In the genomic region with DNA sequence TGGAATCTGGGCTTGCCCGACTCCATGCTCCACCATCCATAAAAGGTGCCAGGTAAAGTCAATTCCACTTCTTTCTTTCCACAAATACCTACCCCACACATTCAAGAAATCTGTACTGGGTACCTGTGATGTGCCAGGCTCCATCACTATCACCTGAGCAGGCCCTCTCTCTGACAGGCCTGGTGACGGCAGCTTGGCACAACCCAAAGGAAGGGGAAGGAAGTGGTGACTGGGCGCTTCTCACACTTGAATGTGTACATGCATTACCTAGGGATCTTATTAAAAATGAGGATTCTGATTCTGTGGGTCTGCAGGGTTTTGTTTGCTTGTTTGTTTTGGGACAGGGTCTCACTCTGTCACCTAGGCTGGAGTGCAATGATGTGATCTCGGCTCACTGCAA, we compare ENCODE assay signal across 27 cellular contexts. TPM values are rescaled to one million over a fixed set of nuclear protein-coding genes. Genes with fewer than 3 reads are reported as not detected.
DNase-seq lines count a peak whose midpoint lies in the region; ATAC-seq and TF ChIP-seq lines count a peak whose summit lies in the region.
"Had no signal": no experiment of that assay in that cellular context is flagged by ENCODE, and none has a peak within 500 bp of the region (broad histone marks: within the 10 kb centered on the region; RNA-seq: fewer than 3 reads in every experiment).

No MANE protein-coding gene starts in this region.

- CTCF ChIA-PET in CD8-positive, alpha-beta T cell (lab: Charles Lee), result no interaction called here
- CTCF ChIA-PET in PC-9 (lab: Charles Lee), result no interaction called here
- CTCF ChIA-PET in SK-N-SH (lab: Yijun Ruan, JAX), result interaction anchor here (0.8 to 4.6 kb wide), 2 partner anchors 25 to 288 kb away, joined by 3 to 25 read pairs; no protein-coding TSS in a partner anchor

- no peak overlapping the region for H3K18ac ChIP-seq in mesenchymal stem cell (ENCODE audit: low read depth in 1 of 2, low read length in 2 of 2)

- H3K9ac ChIP-seq in mesenchymal stem cell (ENCODE audit: low read length) (no peak overlapping the region), SK-N-SH (no peak overlapping the region)

- intact Hi-C loops in CD8-positive, alpha-beta T cell (cut with DNase I, micrococcal nuclease), result loop anchor here in 1 of 2 experiments (10.0 kb wide), 1 partner anchor 455 kb away; no protein-coding TSS in a partner anchor
- intact Hi-C loops in PC-9 (cut with micrococcal nuclease; ENCODE audit: unreplicated experiment), result no loop called here

- no peaks in the 10 kb centered on the region for H3K79me1 ChIP-seq in mesenchymal stem cell (replicated peaks; ENCODE audit: low read length, poor library complexity, severe bottlenecking)

- TF ChIP-seq RAD21 in SK-N-SH (IDR thresholded peaks at IDR 0.05; ENCODE audit: low read length), result no peak

- no peak overlapping the region for H3K4me3 ChIP-seq in CD8-positive, alpha-beta T cell (ENCODE audit: low read depth, low read length)
- H3K4me3 ChIP-seq in PC-9 (no peak overlapping the region), mesenchymal stem cell (ENCODE audit: insufficient read depth in 1 of 2, low read depth in 1 of 2, low read length in 2 of 2) (no peak overlapping the region), SK-N-SH (ENCODE audit: low read depth in 2 of 2, low read length in 1 of 2) (no peak overlapping the region)
- H3K4me3 ChIP-seq: GM12878, GM23338, HAP-1 had no signal

- H2BK5ac ChIP-seq in mesenchymal stem cell (ENCODE audit: low read depth, low read length, poor library complexity, severe bottlenecking), result no peak overlapping the region

- DNase-seq in CD8-positive, alpha-beta T cell, result no peak
- no peak for DNase-seq in PC-9
- peak; percentile 32 for DNase-seq in dermis blood vessel endothelial cell
- DNase-seq in mesenchymal stem cell, result no peak
- no peak for DNase-seq in ACHN
- no peak for DNase-seq in SK-N-SH
- DNase-seq in RKO (ENCODE audit: low spot score), result no peak
- DNase-seq: BE2C, COR-L47, DMS 273 treated with DMSO at 0.1 percent for 48 hours, DMS79, EL, GDM1, MV-4-11, NCI-H1105, NCI-H146, NCI-H1930, NCI-H2107, NCI-H446, NCI-H524 treated with DMSO at 0.1 percent for 48 hours, NCI-H774, SHP77, T-helper 1 cell had no signal

- H2AFZ ChIP-seq in PC-9, result no peak overlapping the region
- H2AFZ ChIP-seq in mesenchymal stem cell (ENCODE audit: low read depth, low read length), result no peak overlapping the region
- no peak overlapping the region for H2AFZ ChIP-seq in SK-N-SH (ENCODE audit: low read depth)
- H2AFZ ChIP-seq: GM23338 had no signal

- peaks cover 39% of the 10 kb centered on the region for H3K27me3 Mint-ChIP-seq in CD8-positive, alpha-beta T cell (ENCODE audit: low read depth)

- no peak overlapping the region for H2BK120ac ChIP-seq in mesenchymal stem cell (ENCODE audit: low read depth, low read length)

- 93% methylated on average over 4 of the region's 4 CpGs for whole genome bisulfite sequencing in mesenchymal stem cell
- 94% methylated on average over 4 of the region's 4 CpGs for WGBS in SK-N-SH (ENCODE audit: low lambda C conversion rate)

- no peak overlapping the region for H3K27ac ChIP-seq in CD8-positive, alpha-beta T cell (ENCODE audit: low read depth, low read length)
- 0 out of 2 replicates have a peak overlapping the region, but pooled peaks have one; percentile 32 for H3K27ac ChIP-seq in PC-9
- H3K27ac ChIP-seq in mesenchymal stem cell (ENCODE audit: low read length, poor library complexity, severe bottlenecking), result no peak overlapping the region
- no peak overlapping the region for H3K27ac ChIP-seq in SK-N-SH (ENCODE audit: low read depth in 2 of 2, low read length in 1 of 2)

- H3K4me2 ChIP-seq in PC-9 (no peak overlapping the region), mesenchymal stem cell (ENCODE audit: low read length, poor library complexity, severe bottlenecking) (no peak overlapping the region), SK-N-SH (no peak overlapping the region)
- H3K4me2 ChIP-seq: GM23338 had no signal

- no peak overlapping the region for H4K8ac ChIP-seq in mesenchymal stem cell (ENCODE audit: low read length)

- ATAC-seq in CD8-positive, alpha-beta T cell, result peak; percentile 34

- no peaks in the 10 kb centered on the region for H3K9me3 Mint-ChIP-seq in CD8-positive, alpha-beta T cell
- H3K9me3 Mint-ChIP-seq: GM23338 had no signal

- H4K91ac ChIP-seq in mesenchymal stem cell (ENCODE audit: low read length), result no peak overlapping the region

- H3K36me3 ChIP-seq in CD8-positive, alpha-beta T cell (ENCODE audit: insufficient read depth, low read length), result no peaks in the 10 kb centered on the region
- H3K36me3 ChIP-seq in PC-9 (ENCODE audit: low read depth), result no peaks in the 10 kb centered on the region
- no peaks in the 10 kb centered on the region for H3K36me3 ChIP-seq in mesenchymal stem cell (ENCODE audit: control insufficient read depth in 1 of 2, insufficient read depth in 2 of 2, low read depth in 1 of 2, low read length in 2 of 2)
- H3K36me3 ChIP-seq in SK-N-SH (replicated peaks in 1 of 2; ENCODE audit: control insufficient read depth in 1 of 2, insufficient read depth in 2 of 2, low read length in 1 of 2), result no peaks in the 10 kb centered on the region
- H3K36me3 ChIP-seq: BE2C, HAP-1 had no signal

- no TSS peak for BruUV-seq in PC-9 (replicated peaks; lab: Mats Ljungman, UMichigan)

- no peaks in the 10 kb centered on the region for H3K4me1 ChIP-seq in CD8-positive, alpha-beta T cell (ENCODE audit: insufficient read depth, low read length)
- peaks cover 5% of the 10 kb centered on the region for H3K4me1 ChIP-seq in PC-9 (replicated peaks; ENCODE audit: insufficient read depth)
- no peaks in the 10 kb centered on the region for H3K4me1 ChIP-seq in mesenchymal stem cell (ENCODE audit: control insufficient read depth, insufficient read depth, low read depth, low read length)
- H3K4me1 ChIP-seq in SK-N-SH (ENCODE audit: control insufficient read depth in 1 of 2, insufficient read depth in 2 of 2, low read depth in 1 of 2, low read length in 1 of 2), result no peaks in the 10 kb centered on the region
- H3K4me1 ChIP-seq: BE2C, HAP-1 had no signal

- H3K14ac ChIP-seq in mesenchymal stem cell (ENCODE audit: low read length in 2 of 2), result no peak overlapping the region

- H3K36me3 Mint-ChIP-seq in CD8-positive, alpha-beta T cell, result no peaks in the 10 kb centered on the region

- POLR2A ChIA-PET in CD8-positive, alpha-beta T cell (lab: Charles Lee), result no interaction called here
- POLR2A ChIA-PET in PC-9 (lab: Charles Lee; ENCODE audit: unreplicated experiment) (interaction anchor here (0.8 kb wide), 1 partner anchor 568 kb away, joined by 3 read pairs; no protein-coding TSS in a partner anchor), SK-N-SH (lab: Yijun Ruan, JAX) (interaction anchor here (0.5 kb wide), 1 partner anchor 115 kb away, joined by 3 read pairs; no protein-coding TSS in a partner anchor)

- H3K23ac ChIP-seq in mesenchymal stem cell (ENCODE audit: low read length in 2 of 2), result no peak overlapping the region

- no peak for TF ChIP-seq CTCF in CD8-positive, alpha-beta T cell (IDR thresholded peaks at IDR 0.05)
- no peak for TF ChIP-seq CTCF in PC-9 (conservative IDR thresholded peaks at IDR 0.05)
- no peak for TF ChIP-seq CTCF in SK-N-SH (IDR thresholded peaks at IDR 0.05)

- no peak overlapping the region for H3K4me3 Mint-ChIP-seq in CD8-positive, alpha-beta T cell
- H3K4me3 Mint-ChIP-seq: GM23338 had no signal

- H3K9me2 ChIP-seq in PC-9 (ENCODE audit: insufficient read depth) (no peaks in the 10 kb centered on the region), SK-N-SH (no peaks in the 10 kb centered on the region)

- H2BK12ac ChIP-seq in mesenchymal stem cell (ENCODE audit: low read length in 2 of 2), result no peak overlapping the region

- no peak overlapping the region for H3K4ac ChIP-seq in mesenchymal stem cell (ENCODE audit: low read depth in 1 of 2, low read length in 2 of 2)

- H2BK15ac ChIP-seq in mesenchymal stem cell (ENCODE audit: low read depth, poor library complexity, severe bottlenecking), result no peak overlapping the region

- H3F3A ChIP-seq in PC-9 (ENCODE audit: insufficient read depth, low read depth), result peaks cover 15% of the 10 kb centered on the region; the same call in 1 of the 2 replicates
- peaks cover 4% of the 10 kb centered on the region for H3F3A ChIP-seq in SK-N-SH (replicated peaks; ENCODE audit: insufficient read depth)

- peak overlapping the region; percentile 61 for H2AK5ac ChIP-seq in mesenchymal stem cell (ENCODE audit: low read length, severe bottlenecking)

- H3K9me3 ChIP-seq in CD8-positive, alpha-beta T cell (ENCODE audit: low read length), result no peaks in the 10 kb centered on the region
- H3K9me3 ChIP-seq in PC-9 (ENCODE audit: insufficient read depth, low read depth), result no peaks in the 10 kb centered on the region
- H3K9me3 ChIP-seq in mesenchymal stem cell (ENCODE audit: control insufficient read depth, low read length), result no peaks in the 10 kb centered on the region
- H3K9me3 ChIP-seq in SK-N-SH, result no peaks in the 10 kb centered on the region
- H3K9me3 ChIP-seq: BE2C, HAP-1 had no signal

- no peaks in the 10 kb centered on the region for H3K27me3 ChIP-seq in CD8-positive, alpha-beta T cell (ENCODE audit: insufficient read depth, low read length)
- H3K27me3 ChIP-seq in PC-9 (ENCODE audit: insufficient read depth, low read depth) (no peaks in the 10 kb centered on the region), mesenchymal stem cell (ENCODE audit: control insufficient read depth in 1 of 2, insufficient read depth in 1 of 2, low read length in 2 of 2) (peaks cover 0 to 60% of the 10 kb centered on the region in 2 experiments), SK-N-SH (ENCODE audit: insufficient read depth) (no peaks in the 10 kb centered on the region)
- H3K27me3 ChIP-seq: BE2C had no signal

- H3K79me2 ChIP-seq in PC-9 (ENCODE audit: low read depth), result no peaks in the 10 kb centered on the region
- H3K79me2 ChIP-seq in SK-N-SH (ENCODE audit: insufficient read depth), result no peaks in the 10 kb centered on the region

- H4K20me1 ChIP-seq in PC-9 (ENCODE audit: insufficient read depth), result no peaks in the 10 kb centered on the region
- no peaks in the 10 kb centered on the region for H4K20me1 ChIP-seq in SK-N-SH (ENCODE audit: insufficient read depth)

- H3K27ac Mint-ChIP-seq in CD8-positive, alpha-beta T cell, result no peak overlapping the region
- H3K27ac Mint-ChIP-seq: GM23338 had no signal

- in situ Hi-C loops in ACHN (cut with HindIII; ENCODE audit: low pct_ligation_motif_present, low pct_unique_long_range_greater_than_20kb, low sequenced_read_pairs), result no loop called here

- TF ChIP-seq EP300 in SK-N-SH (IDR thresholded peaks at IDR 0.05; ENCODE audit: borderline replicate concordance in 1 of 2, low read depth in 1 of 2, low read length in 1 of 2), result no peak

- H3K4me1 Mint-ChIP-seq in CD8-positive, alpha-beta T cell (ENCODE audit: low read depth), result no peaks in the 10 kb centered on the region

RNA-seq across cellular contexts. Expression of a gene that starts 7.5 kb away (rescaled TPM):
- total RNA-seq in CD8-positive, alpha-beta T cell, result not detected
- total RNA-seq in PC-9 (2021) (15.0 and 17.1 TPM in 2 replicates), dermis blood vessel endothelial cell (0.28 and 0.85 TPM in 2 replicates)
- 0.17 TPM for polyA plus RNA-seq in mesenchymal stem cell (2013, experiment 1 of 2)
- 0.16 TPM for polyA plus RNA-seq in mesenchymal stem cell (2013, experiment 2 of 2)
- 0.29 and 0.39 TPM in 2 replicates for polyA plus RNA-seq in SK-N-SH (2012; rRNA removed)
- polyA plus RNA-seq in SK-N-SH (2012; cell fraction: cytosol; rRNA removed), result 0.29 and 0.31 TPM in 2 replicates
- 0.27 and 0.36 TPM in 2 replicates for polyA plus RNA-seq in SK-N-SH (2012; cell fraction: nucleus; rRNA removed)
- total RNA-seq: GM12878, SK-MEL-5 had no signal

RNA-seq across cellular contexts. Expression of a gene that starts 41.1 kb away (rescaled TPM):
- total RNA-seq in CD8-positive, alpha-beta T cell, result 10 to 100 TPM; 51.0 to 52.5 TPM
- total RNA-seq in PC-9 (2021), result 35.0 and 37.6 TPM in 2 replicates
- total RNA-seq in dermis blood vessel endothelial cell, result 51.9 and 66.4 TPM in 2 replicates
- 39.1 TPM for polyA plus RNA-seq in mesenchymal stem cell (2013, experiment 1 of 2)
- 38.8 TPM for polyA plus RNA-seq in mesenchymal stem cell (2013, experiment 2 of 2)
- 8.9 and 12.5 TPM in 2 replicates for polyA plus RNA-seq in SK-N-SH (2012; rRNA removed)
- 7.7 and 8.8 TPM in 2 replicates for polyA plus RNA-seq in SK-N-SH (2012; cell fraction: cytosol; rRNA removed)
- 9.3 and 16.6 TPM in 2 replicates for polyA plus RNA-seq in SK-N-SH (2012; cell fraction: nucleus; rRNA removed)
